Comparison of ENCODE assay signal across 8 cellular contexts in the genomic region with DNA sequence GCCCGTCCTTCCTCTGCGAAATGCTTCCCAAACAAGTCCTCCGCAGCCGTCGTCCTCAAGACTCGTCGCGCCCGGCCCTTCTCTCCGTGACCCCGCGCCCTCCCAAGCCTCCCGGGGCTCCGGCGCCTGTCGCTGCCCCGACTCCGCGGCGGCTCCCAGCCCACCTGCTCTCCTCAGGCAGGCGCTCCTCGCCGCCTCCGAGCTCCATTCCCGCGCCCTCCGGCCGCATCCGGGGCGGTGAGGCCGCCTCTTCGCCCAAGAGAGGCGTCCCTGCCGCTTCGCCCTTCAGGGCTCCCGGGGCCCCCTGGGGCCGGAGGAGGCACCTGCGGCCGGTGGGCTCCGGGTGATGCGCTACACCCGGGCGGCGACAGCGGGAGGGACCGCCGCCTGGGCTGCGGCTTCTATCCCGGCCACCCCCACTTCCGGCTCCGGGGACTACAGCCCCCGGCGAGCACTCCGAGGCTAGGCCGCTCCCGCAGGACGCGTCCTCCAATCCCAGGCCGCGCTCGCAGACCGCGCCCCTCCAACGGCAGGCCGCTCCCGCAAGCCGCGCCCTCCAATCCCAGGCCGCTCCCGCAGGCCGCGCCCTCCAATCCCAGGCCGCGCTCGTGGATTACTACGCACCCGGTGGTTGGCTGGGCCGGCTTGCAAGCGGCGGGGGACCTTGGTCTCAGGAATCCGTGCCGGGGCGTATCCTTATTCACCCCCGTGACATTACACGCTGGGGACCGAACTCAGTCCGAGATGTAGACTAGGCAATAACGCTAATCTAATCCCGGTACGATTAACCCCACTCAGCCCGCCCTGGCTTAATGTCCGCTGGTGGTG. TPM values are rescaled to one million over a fixed set of nuclear protein-coding genes. Genes with fewer than 3 reads are reported as not detected.
DNase-seq lines count a peak whose midpoint lies in the region; ATAC-seq, FAIRE-seq and TF ChIP-seq lines count a peak whose summit lies in the region.

A gene (minus strand): TSS at position 414 of the 828 bp plus-strand sequence. CDS start 185 bp downstream, at position 229.

- intact Hi-C loops in endothelial cell of umbilical vein (cut with micrococcal nuclease): loop anchor here (1.0 kb wide), 2 partner anchors 13 to 24 kb away; a partner anchor contains a TSS

- POLR2A ChIA-PET in endothelial cell of umbilical vein (lab: Charles Lee): no interaction called here

- H4K20me1 ChIP-seq in OCI-LY3 (ENCODE audit: insufficient read depth, low read length) (peaks cover 7% of the 10 kb centered on the region; the same call in 1 of the 2 replicates), endothelial cell of umbilical vein (replicated peaks; ENCODE audit: control insufficient read depth, extremely low read depth, insufficient read depth, low read length) (no peaks in the 10 kb centered on the region)

- H3K9ac ChIP-seq in OCI-LY3 (ENCODE audit: low read length): peak within 1 kb of the TSS; percentile 99
- peak within 1 kb of the TSS; percentile 63 for H3K9ac ChIP-seq in endothelial cell of umbilical vein (replicated peaks; ENCODE audit: extremely low read depth, insufficient read depth, low read length)

- H3K27ac ChIP-seq in OCI-LY3 (ENCODE audit: low read length): peak within 1 kb of the TSS; percentile 96
- no peak within 1 kb of the TSS for H3K27ac ChIP-seq in endothelial cell of umbilical vein (ENCODE audit: insufficient read depth, low read depth, low read length)

- peak; percentile 75 for ATAC-seq in GM21526 (IDR thresholded peaks at IDR 0.05; ENCODE audit: low FRiP score, unreplicated experiment)

- peaks cover 41% of the 10 kb centered on the region for H3K79me2 ChIP-seq in OCI-LY3 (ENCODE audit: low read length)
- peaks cover 15% of the 10 kb centered on the region for H3K79me2 ChIP-seq in endothelial cell of umbilical vein (ENCODE audit: control insufficient read depth, insufficient read depth, low read length)

- TF ChIP-seq POLR2A in endothelial cell of umbilical vein (IDR thresholded peaks at IDR 0.05; ENCODE audit: low read depth, low read length): peak; percentile 78

- H3K36me3 ChIP-seq in OCI-LY3 (replicated peaks; ENCODE audit: low read depth, low read length) (peaks cover 21% of the 10 kb centered on the region), endothelial cell of umbilical vein (ENCODE audit: control insufficient read depth in 2 of 2, extremely low read depth in 1 of 2, insufficient read depth in 2 of 2, low read length in 2 of 2) (no peaks in the 10 kb centered on the region)

- H3K4me3 ChIP-seq in OCI-LY3 (ENCODE audit: low read length) (peak within 1 kb of the TSS; percentile 99), endothelial cell of umbilical vein (replicated peaks in 1 of 3; ENCODE audit: insufficient read depth in 1 of 3, low read depth in 1 of 3, low read length in 3 of 3) (peak within 1 kb of the TSS; percentile 35 to 82 (median 75))

- dilution Hi-C loops in endothelial cell of umbilical vein (cut with MboI; ENCODE audit: extremely low pct_ligation_motif_present, low sequenced_read_pairs): no loop called here

- no peaks in the 10 kb centered on the region for H3K9me1 ChIP-seq in endothelial cell of umbilical vein (replicated peaks; ENCODE audit: control insufficient read depth, extremely low read depth, insufficient read depth, low read length)

- H3K4me1 ChIP-seq in OCI-LY3 (ENCODE audit: low read length) (peaks cover 47% of the 10 kb centered on the region), endothelial cell of umbilical vein (ENCODE audit: control insufficient read depth, extremely low read depth, insufficient read depth, low read length) (peaks cover 7% of the 10 kb centered on the region)

- DNase-seq in DMS 273 (lab: John Stamatoyannopoulos, UW; ENCODE audit: unreplicated experiment) (peak; percentile 100), HuH-7.5 (ENCODE audit: low spot score) (peak; percentile 92), endothelial cell of umbilical vein (ENCODE audit: low read depth, low spot score) (peak; percentile 97), midbrain (lab: John Stamatoyannopoulos, UW) (peak; percentile 98)
- peak; percentile 96 for DNase-seq in activated CD8-positive, alpha-beta memory T cell treated with anti-CD3 and anti-CD28 coated beads, Interleukin-2, amount 50 U/mL, for 48 hours
- peak; percentile 95 to 96 for DNase-seq in stimulated activated CD8-positive, alpha-beta memory T cell treated with anti-CD3 and anti-CD28 coated beads, Interleukin-15, amount 100 ng/mL, for 48 hours (ENCODE audit: low read depth in 2 of 2)

- H3K9me3 ChIP-seq in OCI-LY3 (ENCODE audit: insufficient read depth, low read length) (no peaks in the 10 kb centered on the region), endothelial cell of umbilical vein (replicated peaks; ENCODE audit: control insufficient read depth, insufficient read depth, low read length) (no peaks in the 10 kb centered on the region)

- CTCF ChIA-PET in endothelial cell of umbilical vein (lab: Charles Lee): interaction anchor here (0.9 to 2.4 kb wide), 4 partner anchors 10 to 21 kb away, joined by 3 to 7 read pairs (median 3); a partner anchor contains a TSS

- no peaks in the 10 kb centered on the region for H3K27me3 ChIP-seq in OCI-LY3 (ENCODE audit: low read depth, low read length)
- no peaks in the 10 kb centered on the region for H3K27me3 ChIP-seq in endothelial cell of umbilical vein (ENCODE audit: control insufficient read depth in 2 of 2, insufficient read depth in 2 of 2, low read length in 2 of 2)

- BruUV-seq in endothelial cell of umbilical vein (replicated peaks; lab: Mats Ljungman, UMichigan): no TSS peak

- H2AFZ ChIP-seq in OCI-LY3 (ENCODE audit: low read depth, low read length): peak within 1 kb of the TSS; percentile 98
- H2AFZ ChIP-seq in endothelial cell of umbilical vein (ENCODE audit: low read depth, low read length): peak within 1 kb of the TSS; percentile 93

- peak; percentile 96 for FAIRE-seq in endothelial cell of umbilical vein (lab: Jason Lieb, UNC)

- peak within 1 kb of the TSS; percentile 82 for H3K4me2 ChIP-seq in OCI-LY3 (ENCODE audit: low read length)
- H3K4me2 ChIP-seq in endothelial cell of umbilical vein (ENCODE audit: insufficient read depth, low read length): peak within 1 kb of the TSS; percentile 91

- TF ChIP-seq CTCF in OCI-LY3 (IDR thresholded peaks at IDR 0.05; ENCODE audit: low read depth, low read length): no peak
- no peak for TF ChIP-seq CTCF in endothelial cell of umbilical vein (IDR thresholded peaks at IDR 0.05; ENCODE audit: extremely low read depth in 1 of 2, insufficient read depth in 1 of 2, low read depth in 1 of 2, low read length in 2 of 2)

TF ChIP-seq in endothelial cell of umbilical vein, 7 proteins besides CTCF, POLR2A, EP300 and RAD21:
- TF ChIP-seq JUN (IDR thresholded peaks at IDR 0.05; ENCODE audit: borderline replicate concordance, insufficient read depth, insufficient read length, low read depth) (no peak), GATA2 (IDR thresholded peaks at IDR 0.05; ENCODE audit: insufficient read depth, insufficient read length, low read depth, low read length) (no peak), EZH2 (IDR thresholded peaks at IDR 0.05; ENCODE audit: borderline replicate concordance, low read depth, low read length, severe bottlenecking) (no peak), POLR2AphosphoS5 (IDR thresholded peaks at IDR 0.05; ENCODE audit: insufficient read depth, low read depth, low read length) (peak; percentile 41)
- TF ChIP-seq, protein P1, sequence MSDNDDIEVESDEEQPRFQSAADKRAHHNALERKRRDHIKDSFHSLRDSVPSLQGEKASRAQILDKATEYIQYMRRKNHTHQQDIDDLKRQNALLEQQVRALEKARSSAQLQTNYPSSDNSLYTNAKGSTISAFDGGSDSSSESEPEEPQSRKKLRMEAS (IDR thresholded peaks at IDR 0.05; ENCODE audit: insufficient read depth, insufficient read length): no peak

RNA-seq across cellular contexts. Expression of the gene that starts here (rescaled TPM):
- total RNA-seq in endothelial cell of umbilical vein: 22.9 and 25.8 TPM in 2 replicates
- 15.0 and 18.5 TPM in 2 replicates for polyA plus RNA-seq in endothelial cell of umbilical vein
- 11.5 and 13.3 TPM in 2 replicates for polyA plus RNA-seq in endothelial cell of umbilical vein (2011; cell fraction: cytosol; rRNA removed)
- 36.6 and 41.5 TPM in 2 replicates for polyA plus RNA-seq in endothelial cell of umbilical vein (2011; cell fraction: nucleus; rRNA removed)
- polyA plus RNA-seq in endothelial cell of umbilical vein (2012): 8.2 and 10.7 TPM in 2 replicates
- 25.8 and 26.2 TPM in 2 replicates for polyA minus RNA-seq in endothelial cell of umbilical vein
- 18.1 TPM for polyA minus RNA-seq in endothelial cell of umbilical vein (2011; cell fraction: cytosol; rRNA and poly(A)+ RNA removed)
- polyA minus RNA-seq in endothelial cell of umbilical vein (2011; cell fraction: nucleus; rRNA and poly(A)+ RNA removed): 23.3 and 28.1 TPM in 2 replicates
